ENCODE assay signal across 17 cellular contexts in the genomic region with DNA sequence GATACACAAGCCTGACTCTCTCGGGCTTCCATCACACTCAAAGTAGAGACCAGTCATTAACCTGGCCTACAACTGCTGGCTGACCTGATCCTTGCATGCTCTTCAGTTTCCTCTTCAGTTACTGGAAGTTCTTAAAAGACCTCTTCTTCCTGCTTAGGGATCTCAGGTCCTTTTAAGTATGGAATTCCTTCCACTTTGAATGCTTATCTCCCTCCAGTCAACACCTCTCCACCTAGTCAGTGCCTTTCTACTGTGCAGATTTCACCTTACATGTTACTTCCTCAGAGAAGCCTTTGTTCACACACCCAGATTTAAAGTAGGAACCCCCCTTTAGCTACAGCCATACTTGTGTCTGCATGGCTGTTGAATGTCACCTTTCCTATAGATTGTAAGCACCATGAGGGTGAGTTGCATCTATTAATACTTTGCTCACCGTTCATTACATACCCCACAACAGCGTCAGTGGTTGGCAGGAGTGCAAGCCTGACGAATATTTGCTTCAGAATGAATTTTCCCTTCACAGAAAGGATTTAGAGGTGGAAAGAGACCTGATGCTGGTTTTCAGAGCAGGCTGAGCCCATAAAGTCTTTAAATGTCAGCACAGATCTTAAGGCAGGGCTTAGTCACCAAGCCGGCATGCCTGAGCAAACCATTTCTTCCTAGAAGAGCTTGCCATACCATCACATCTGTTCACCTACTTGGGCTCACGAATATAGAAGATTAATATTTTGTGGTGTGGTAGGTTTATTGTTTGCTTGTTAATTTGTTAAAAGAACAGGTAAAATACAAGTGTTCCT.
DNase-seq lines count a peak whose midpoint lies in the region; ATAC-seq and TF ChIP-seq lines count a peak whose summit lies in the region.
"Had no signal": no experiment of that assay in that cellular context is flagged by ENCODE, and none has a peak within 500 bp of the region (broad histone marks: within the 10 kb centered on the region; RNA-seq: fewer than 3 reads in every experiment).

No MANE protein-coding gene starts in this region.

- no peaks in the 10 kb centered on the region for H3K36me3 ChIP-seq in A673 (ENCODE audit: insufficient read depth, low read length, poor library complexity, severe bottlenecking)
- H3K36me3 ChIP-seq: right atrium auricular region had no signal

- no peaks in the 10 kb centered on the region for H3K27me3 ChIP-seq in A673 (replicated peaks; ENCODE audit: insufficient read depth, low read depth, low read length, poor library complexity)
- H3K27me3 ChIP-seq: body of pancreas, right atrium auricular region had no signal

- POLR2A ChIA-PET in A673 (lab: Charles Lee; ENCODE audit: low non-redundant PET) = no interaction called here

- TF ChIP-seq CTCF in epithelial cell of esophagus (IDR thresholded peaks at IDR 0.05; ENCODE audit: insufficient read depth, low read depth, low read length, missing control alignments) = no peak
- TF ChIP-seq CTCF in A673 (conservative IDR thresholded peaks at IDR 0.05; ENCODE audit: low read depth, low read length) = no peak

- ATAC-seq in GM19035 (IDR thresholded peaks at IDR 0.05; ENCODE audit: unreplicated experiment) = no peak
- ATAC-seq: body of pancreas; left lobe of liver; natural killer cell treated with Interleukin-12 subunit alpha and Interleukin-12 subunit beta and Interleukin-15 and Interleukin-18, amount 100 ng/mL, for 72 hours had no signal

- intact Hi-C loops in A673 (cut with micrococcal nuclease; ENCODE audit: unreplicated experiment) = loop anchor here (2.0 kb wide), 1 partner anchor 53 kb away; no protein-coding TSS in a partner anchor

- peak; percentile 17 for DNase-seq in DMS 273 treated with DMSO at 0.1 percent for 48 hours (lab: John Stamatoyannopoulos, UW)
- peak; percentile 74 for DNase-seq in NCI-H82 treated with DMSO at 0.1 percent for 48 hours (lab: John Stamatoyannopoulos, UW; ENCODE audit: unreplicated experiment)
- peak; percentile 90 for DNase-seq in epithelial cell of esophagus (ENCODE audit: low read depth)
- peak; percentile 48 for DNase-seq in renal cortical epithelial cell (ENCODE audit: low read depth)
- DNase-seq in A673 (ENCODE audit: low spot score) = no peak
- DNase-seq in OCI-M2 (lab: John Stamatoyannopoulos, UW; ENCODE audit: unreplicated experiment) = no peak
- no peak for DNase-seq in NCI-H510A (lab: John Stamatoyannopoulos, UW)
- DNase-seq: activated CD4-positive, alpha-beta T cell treated with anti-CD3 and anti-CD28 coated beads, Interleukin-2, amount 50 U/mL, for 48 hours; effector CD8-positive, alpha-beta T cell; NCI-H526 treated with DMSO at 0.1 percent for 48 hours; stimulated activated naive CD4-positive, alpha-beta T cell treated with Interleukin-2 at 50 U/mL for 16 hours had no signal

- CTCF ChIA-PET in A673 (lab: Charles Lee) = no interaction called here

- no peaks in the 10 kb centered on the region for H3K9me3 ChIP-seq in A673 (ENCODE audit: low read depth, low read length, poor library complexity, severe bottlenecking)
- H3K9me3 ChIP-seq: body of pancreas, right atrium auricular region had no signal

- H3K4me3 ChIP-seq in epithelial cell of esophagus (ENCODE audit: low read length) (no peak overlapping the region), A673 (ENCODE audit: low read depth, low read length, poor library complexity, severe bottlenecking) (no peak overlapping the region)
- H3K4me3 ChIP-seq: body of pancreas, right atrium auricular region had no signal

- H3K4me1 ChIP-seq in A673 (ENCODE audit: insufficient read depth, low read length, poor library complexity, severe bottlenecking) = peaks cover 39% of the 10 kb centered on the region

- no peak overlapping the region for H3K27ac ChIP-seq in A673 (ENCODE audit: low read depth, low read length, poor library complexity, severe bottlenecking)
- H3K27ac ChIP-seq: C4-2B had no signal

- no TSS peak for BruUV-seq in A673 (replicated peaks; lab: Mats Ljungman, UMichigan)

Comparison
In these comparisons a context has a peak if more than half of its experiments do, and no peak if none do; other contexts are left out.
1. DNase-seq: peak in DMS 273 treated with DMSO at 0.1 percent for 48 hours (single experiment), NCI-H82 treated with DMSO at 0.1 percent for 48 hours (single experiment), epithelial cell of esophagus (single experiment) and renal cortical epithelial cell (single experiment); none in A673 (single experiment), OCI-M2 (single experiment) and NCI-H510A (single experiment).